1 cellular context compared by ENCODE assay signal in genomic region chr6:77458421-77458820, GRCh38.
TF ChIP-seq lines count a peak whose summit lies in the region.

No MANE protein-coding gene starts in this region.

TF ChIP-seq in GM23338, 12 proteins besides CTCF, POLR2A, EP300 and RAD21 (continued from another document):
- TF ChIP-seq ETS1 (IDR thresholded peaks at IDR 0.05) (no peak), STAT1 (IDR thresholded peaks at IDR 0.05; ENCODE audit: unreplicated experiment) (no peak), JUNB (IDR thresholded peaks at IDR 0.05; ENCODE audit: unreplicated experiment) (no peak), EZH2 (IDR thresholded peaks at IDR 0.05; ENCODE audit: low read depth, unreplicated experiment) (no peak), EZH2phosphoT487 (IDR thresholded peaks at IDR 0.05; ENCODE audit: unreplicated experiment) (no peak), ZNF462 (CRISPR knock-in tag; IDR thresholded peaks at IDR 0.05) (no peak), CREB1 (CRISPR knock-in tag; IDR thresholded peaks at IDR 0.05; ENCODE audit: low read depth) (no peak), NANOG (IDR thresholded peaks at IDR 0.05; ENCODE audit: borderline replicate concordance) (no peak), POLR2AphosphoS5 (IDR thresholded peaks at IDR 0.05; ENCODE audit: low read depth) (no peak), ZNF331 (CRISPR knock-in tag; IDR thresholded peaks at IDR 0.05; ENCODE audit: low read depth) (no peak), ZNF114 (CRISPR knock-in tag; IDR thresholded peaks at IDR 0.05) (no peak)
